36 cellular contexts compared by ENCODE assay signal in the genomic region with DNA sequence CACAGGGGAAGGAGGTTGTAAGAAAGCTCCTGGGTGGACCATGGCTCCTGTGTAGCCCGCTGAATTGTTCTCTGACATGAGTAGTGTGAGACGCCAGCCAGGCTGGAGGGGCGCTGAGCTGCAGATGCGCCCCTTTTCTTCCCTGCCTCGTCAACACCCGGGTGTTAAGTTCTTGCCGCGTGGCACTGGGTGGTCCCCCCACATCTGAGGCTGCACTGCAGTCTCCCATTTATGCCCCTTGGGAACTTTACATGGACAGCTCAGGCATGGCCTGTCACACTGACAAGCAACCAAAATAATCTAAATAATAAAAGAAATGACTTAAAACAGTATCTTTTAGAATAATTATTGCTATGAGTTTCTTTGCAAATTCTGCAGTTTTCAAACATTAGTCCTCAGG. TPM values are rescaled to one million over a fixed set of nuclear protein-coding genes. Genes with fewer than 3 reads are reported as not detected.
"Had no signal": no experiment of that assay in that cellular context is flagged by ENCODE, and none has a peak within 500 bp of the region (broad histone marks: within the 10 kb centered on the region; RNA-seq: fewer than 3 reads in every experiment).

No MANE protein-coding gene starts in this region.

- H3K4me1 Mint-ChIP-seq: activated B cell treated with CpG ODN at 0.5 μM for 24 hours; activated CD4-positive, alpha-beta T cell treated with anti-CD3 and anti-CD28 coated beads, Interleukin-2, amount 10 ng/mL, durations not matched to agents 24 days and 14 days; activated CD8-positive, alpha-beta memory T cell treated with anti-CD3 and anti-CD28 coated beads, Interleukin-2, amount 10 ng/mL, durations not matched to agents 7 days and 5 days; central memory CD8-positive, alpha-beta T cell; endodermal cell; T-helper 17 cell had no signal

- H3K36me3 Mint-ChIP-seq: activated CD4-positive, alpha-beta memory T cell treated with anti-CD3 and anti-CD28 coated beads for 36 hours; activated CD8-positive, alpha-beta memory T cell treated with anti-CD3 and anti-CD28 coated beads, Interleukin-2, amount 10 ng/mL, durations not matched to agents 7 days and 5 days; activated naive CD8-positive, alpha-beta T cell had no signal

- H3K36me3 ChIP-seq: adrenal gland, breast epithelium, cardiac muscle cell, WERI-Rb-1 had no signal

- H3K9me3 ChIP-seq: adrenal gland, body of pancreas, breast epithelium had no signal

- H3K27ac ChIP-seq: adrenal gland, body of pancreas, breast epithelium, cardiac muscle cell, coronary artery, WERI-Rb-1 had no signal

- H3K4me3 ChIP-seq: adrenal gland, body of pancreas, breast epithelium, cardiac muscle cell, coronary artery, dorsolateral prefrontal cortex had no signal

- H3K27me3 ChIP-seq: adrenal gland, body of pancreas, breast epithelium, cardiac muscle cell, dorsolateral prefrontal cortex had no signal

- H3K27ac Mint-ChIP-seq: activated B cell treated with CpG ODN at 0.5 μM for 24 hours; activated CD4-positive, alpha-beta memory T cell treated with anti-CD3 and anti-CD28 coated beads for 36 hours; activated CD4-positive, alpha-beta T cell treated with anti-CD3 and anti-CD28 coated beads, Interleukin-2, amount 10 ng/mL, durations not matched to agents 24 days and 14 days; activated CD8-positive, alpha-beta memory T cell treated with anti-CD3 and anti-CD28 coated beads, Interleukin-2, amount 10 ng/mL, durations not matched to agents 7 days and 5 days; activated CD8-positive, alpha-beta T cell treated with anti-CD3 and anti-CD28 coated beads, Interleukin-2, amount 10 ng/mL, durations not matched to agents 7 days and 5 days; activated naive CD8-positive, alpha-beta T cell; activated T-helper 1 cell treated with anti-CD3 and anti-CD28 coated beads, Interleukin-12 subunit alpha, Interleukin-12 subunit beta, Interleukin-2, Interleukin-4 antibody, amounts not matched to agents 30 ng/mL and 10 ng/mL and 1 ng/mL, durations not matched to agents 14 hours and 24 hours and 36 hours; activated T-helper 2 cell treated with anti-CD3 and anti-CD28 coated beads, Interferon-gamma antibody, Interleukin-2, Interleukin-4, amounts not matched to agents 10 μg/mL and 5 μg/mL and 100 μg/mL, durations not matched to agents 14 hours and 24 hours and 36 hours; dendritic cell treated with granulocyte-macrophage colony-stimulating factor and Interleukin-4, amounts not matched to agents 40 ng/mL and 50 ng/mL, for 4 days; endodermal cell; T-helper 17 cell; T-helper 2 cell treated with Interferon-gamma antibody and Interleukin-4, amounts not matched to agents 5 μg/mL and 100 μg/mL, for 36 hours had no signal

- H3K4me1 ChIP-seq: body of pancreas, breast epithelium had no signal

- H3K4me3 Mint-ChIP-seq: activated B cell treated with CpG ODN at 0.5 μM for 24 hours; activated CD4-positive, alpha-beta memory T cell treated with anti-CD3 and anti-CD28 coated beads for 36 hours; activated CD4-positive, alpha-beta T cell treated with anti-CD3 and anti-CD28 coated beads, Interleukin-2, amount 10 ng/mL, durations not matched to agents 24 days and 14 days; activated CD8-positive, alpha-beta memory T cell treated with anti-CD3 and anti-CD28 coated beads, Interleukin-2, amount 10 ng/mL, durations not matched to agents 7 days and 5 days; activated CD8-positive, alpha-beta T cell treated with anti-CD3 and anti-CD28 coated beads, Interleukin-2, amount 10 ng/mL, durations not matched to agents 7 days and 5 days; activated naive CD8-positive, alpha-beta T cell; activated T-helper 1 cell treated with anti-CD3 and anti-CD28 coated beads, Interleukin-12 subunit alpha, Interleukin-12 subunit beta, Interleukin-2, Interleukin-4 antibody, amounts not matched to agents 30 ng/mL and 10 ng/mL and 1 ng/mL, durations not matched to agents 14 hours and 24 hours and 36 hours; central memory CD8-positive, alpha-beta T cell; dendritic cell treated with granulocyte-macrophage colony-stimulating factor and Interleukin-4, amounts not matched to agents 40 ng/mL and 50 ng/mL, for 4 days; endodermal cell; T-helper 17 cell; T-helper 2 cell treated with Interferon-gamma antibody and Interleukin-4, amounts not matched to agents 5 μg/mL and 100 μg/mL, for 36 hours had no signal

- ATAC-seq: activated CD4-positive, CD25-positive, alpha-beta regulatory T cell treated with anti-CD3 and anti-CD28 coated beads, Interleukin-2, amount 50 U/mL, for 24 hours; activated CD8-positive, alpha-beta memory T cell treated with anti-CD3 and anti-CD28 coated beads, Interleukin-2, amount 10 ng/mL, durations not matched to agents 7 days and 5 days; activated CD8-positive, alpha-beta T cell treated with anti-CD3 and anti-CD28 coated beads, Interleukin-2, amount 10 ng/mL, durations not matched to agents 7 days and 5 days; body of pancreas; esophagus mucosa; T-helper 17 cell had no signal

- DNase-seq: activated B cell treated with CpG ODN at 0.5 μM for 24 hours; activated CD4-positive, alpha-beta memory T cell treated with anti-CD3 and anti-CD28 coated beads for 36 hours; activated CD4-positive, alpha-beta T cell treated with anti-CD3 and anti-CD28 coated beads, Interleukin-2, amount 10 ng/mL, durations not matched to agents 24 days and 14 days; activated CD8-positive, alpha-beta memory T cell treated with anti-CD3 and anti-CD28 coated beads, Interleukin-2, amount 10 ng/mL, durations not matched to agents 7 days and 5 days; activated CD8-positive, alpha-beta memory T cell treated with anti-CD3 and anti-CD28 coated beads, Interleukin-2, amount 50 U/mL, for 4 hours; activated CD8-positive, alpha-beta T cell treated with anti-CD3 and anti-CD28 coated beads, Interleukin-2, amount 10 ng/mL, durations not matched to agents 7 days and 5 days; activated gamma-delta T cell treated with Interleukin-2 at 50 U/mL for 16 hours; activated naive CD4-positive, alpha-beta T cell treated with anti-CD3 and anti-CD28 coated beads, Interleukin-2, amount 50 U/mL, for 16 hours; activated naive CD4-positive, alpha-beta T cell treated with Interleukin-2 at 50 U/mL for 16 hours; activated T-cell treated with anti-CD3 and anti-CD28 coated beads, Interleukin-2, amount 50 U/mL, for 1 hour; activated T-cell treated with anti-CD3 and anti-CD28 coated beads, Interleukin-2, amount 50 U/mL, for 48 hours; adrenal gland; amygdala; aorta; body of pancreas; effector memory CD4-positive, alpha-beta T cell; endodermal cell; foreskin fibroblast; head of caudate nucleus; T-helper 1 cell; T-helper 17 cell; T1000; WERI-Rb-1 had no signal

- H3K27me3 Mint-ChIP-seq: activated CD4-positive, alpha-beta T cell treated with anti-CD3 and anti-CD28 coated beads, Interleukin-2, amount 10 ng/mL, durations not matched to agents 24 days and 14 days; activated CD8-positive, alpha-beta memory T cell treated with anti-CD3 and anti-CD28 coated beads, Interleukin-2, amount 10 ng/mL, durations not matched to agents 7 days and 5 days had no signal

- H3K9me3 Mint-ChIP-seq: activated B cell treated with CpG ODN at 0.5 μM for 24 hours; activated CD4-positive, alpha-beta memory T cell treated with anti-CD3 and anti-CD28 coated beads for 36 hours; activated CD4-positive, alpha-beta T cell treated with anti-CD3 and anti-CD28 coated beads, Interleukin-2, amount 10 ng/mL, durations not matched to agents 24 days and 14 days; activated T-helper 1 cell treated with anti-CD3 and anti-CD28 coated beads, Interleukin-12 subunit alpha, Interleukin-12 subunit beta, Interleukin-2, Interleukin-4 antibody, amounts not matched to agents 30 ng/mL and 10 ng/mL and 1 ng/mL, durations not matched to agents 14 hours and 24 hours and 36 hours; activated T-helper 2 cell treated with anti-CD3 and anti-CD28 coated beads, Interferon-gamma antibody, Interleukin-2, Interleukin-4, amounts not matched to agents 10 μg/mL and 5 μg/mL and 100 μg/mL, durations not matched to agents 14 hours and 24 hours and 36 hours; central memory CD8-positive, alpha-beta T cell; dendritic cell treated with granulocyte-macrophage colony-stimulating factor and Interleukin-4, amounts not matched to agents 40 ng/mL and 50 ng/mL, for 4 days; endodermal cell; T-helper 2 cell treated with Interferon-gamma antibody and Interleukin-4, amounts not matched to agents 5 μg/mL and 100 μg/mL, for 36 hours had no signal

RNA-seq across cellular contexts. Expression of a gene that starts 34.6 kb away (rescaled TPM):
- total RNA-seq: activated CD4-positive, alpha-beta T cell treated with anti-CD3 and anti-CD28 coated beads, Interleukin-2, amount 10 ng/mL, durations not matched to agents 24 days and 14 days; activated CD8-positive, alpha-beta memory T cell treated with anti-CD3 and anti-CD28 coated beads for 36 hours; activated CD8-positive, alpha-beta memory T cell treated with anti-CD3 and anti-CD28 coated beads, Interleukin-2, amount 10 ng/mL, durations not matched to agents 7 days and 5 days; activated CD8-positive, alpha-beta T cell treated with anti-CD3 and anti-CD28 coated beads, Interleukin-2, amount 10 ng/mL, durations not matched to agents 7 days and 5 days had no signal
